Comparison of ENCODE assay signal across 18 cellular contexts in genomic region chr10:126977216-126977615, GRCh38.
DNase-seq lines count a peak whose midpoint lies in the region; ATAC-seq and TF ChIP-seq lines count a peak whose summit lies in the region.
"Had no signal": no experiment of that assay in that cellular context is flagged by ENCODE, and none has a peak within 500 bp of the region (broad histone marks: within the 10 kb centered on the region; RNA-seq: fewer than 3 reads in every experiment).

No MANE protein-coding gene starts in this region.

- peak overlapping the region; percentile 77 to 79 for H3K27ac ChIP-seq in breast epithelium
- H3K27ac ChIP-seq in mammary epithelial cell (ENCODE audit: insufficient read depth, low read depth, low read length): no peak overlapping the region
- no peak overlapping the region for H3K27ac ChIP-seq in psoas muscle
- H3K27ac ChIP-seq: 22Rv1, HL-60 had no signal

- H3K9me3 ChIP-seq in breast epithelium: no peaks in the 10 kb centered on the region
- H3K9me3 ChIP-seq in mammary epithelial cell (replicated peaks; ENCODE audit: insufficient read depth, low read length): no peaks in the 10 kb centered on the region
- H3K9me3 ChIP-seq in psoas muscle: no peaks in the 10 kb centered on the region
- H3K9me3 ChIP-seq: HAP-1 had no signal

- H3K4me3 ChIP-seq in breast epithelium: no peak overlapping the region
- no peak overlapping the region for H3K4me3 ChIP-seq in mammary epithelial cell (replicated peaks in 1 of 3; ENCODE audit: insufficient read depth in 1 of 3, low read depth in 2 of 3, low read length in 3 of 3)
- no peak overlapping the region for H3K4me3 ChIP-seq in psoas muscle
- H3K4me3 ChIP-seq: HAP-1, K562 had no signal

- CTCF ChIA-PET in mammary epithelial cell (lab: Charles Lee; ENCODE audit: low non-redundant PET) (no interaction called here), WTC11 (lab: Charles Lee) (no interaction called here)

- H3K4me1 Mint-ChIP-seq in WTC11: peaks cover 36% of the 10 kb centered on the region
- H3K4me1 Mint-ChIP-seq: B cell had no signal

- no peaks in the 10 kb centered on the region for H4K20me1 ChIP-seq in mammary epithelial cell (ENCODE audit: insufficient read depth, low read length)

- peaks cover 9% of the 10 kb centered on the region for H3K79me2 ChIP-seq in mammary epithelial cell (ENCODE audit: insufficient read depth, low read length)

- intact Hi-C loops in breast epithelium (cut with DNase I; ENCODE audit: low total_unique reads) (no loop called here), mammary epithelial cell (cut with micrococcal nuclease) (no loop called here), psoas muscle (cut with DNase I) (no loop called here)

- dilution Hi-C loops in mammary epithelial cell (cut with HindIII; ENCODE audit: low sequenced_read_pairs): loop anchor here (5.0 kb wide), 1 partner anchor 65 kb away; no protein-coding TSS in a partner anchor

- H3K4me3 Mint-ChIP-seq in WTC11: no peak overlapping the region
- H3K4me3 Mint-ChIP-seq: B cell; CD14-positive monocyte; CD8-positive, alpha-beta T cell had no signal

- H3K36me3 ChIP-seq in breast epithelium (no peaks in the 10 kb centered on the region), mammary epithelial cell (ENCODE audit: insufficient read depth, low read length) (peaks cover under 1% of the 10 kb centered on the region), psoas muscle (ENCODE audit: insufficient read depth in 1 of 2, low read depth in 1 of 2) (no peaks in the 10 kb centered on the region)

- peak in 1 of 2 donors; percentile 66 for DNase-seq in breast epithelium (ENCODE audit: low spot score in 2 of 2)
- DNase-seq in mammary epithelial cell: no peak
- no peak for DNase-seq in WTC11 (ENCODE audit: low spot score)
- DNase-seq in myocyte (ENCODE audit: low read depth): peak; percentile 38
- DNase-seq in effector CD8-positive, alpha-beta T cell (lab: John Stamatoyannopoulos, UW): no peak
- no peak for DNase-seq in NCI-H2029 treated with DMSO at 0.1 percent for 48 hours (lab: John Stamatoyannopoulos, UW)
- DNase-seq in psoas muscle: no peak
- no peak for DNase-seq in A172 (ENCODE audit: low spot score)
- DNase-seq: ACHN; CD8-positive, alpha-beta T cell; COR-L47; GF-D8 had no signal

- H3K4me1 ChIP-seq in breast epithelium: peaks cover 0 to 6% of the 10 kb centered on the region in 2 donors
- H3K4me1 ChIP-seq in mammary epithelial cell (ENCODE audit: insufficient read depth, low read length): peaks cover 23% of the 10 kb centered on the region
- H3K4me1 ChIP-seq in psoas muscle: no peaks in the 10 kb centered on the region
- H3K4me1 ChIP-seq: HAP-1 had no signal

- no peak overlapping the region for H2AFZ ChIP-seq in mammary epithelial cell (ENCODE audit: low read depth, low read length)

- H3K9ac ChIP-seq in mammary epithelial cell (ENCODE audit: insufficient read depth, low read length): no peak overlapping the region

- BruUV-seq in mammary epithelial cell (replicated peaks; lab: Mats Ljungman, UMichigan): no TSS peak

- ATAC-seq in WTC11 (no peak), psoas muscle (no peak)
- ATAC-seq: CD8-positive, alpha-beta T cell; K562 had no signal

- POLR2A ChIA-PET in WTC11 (lab: Charles Lee): no interaction called here

- in situ Hi-C loops in mammary epithelial cell (cut with MboI; ENCODE audit: low sequenced_read_pairs in 2 of 2): no loop called here

- H3K36me3 Mint-ChIP-seq in WTC11: peaks cover 46% of the 10 kb centered on the region
- H3K36me3 Mint-ChIP-seq: CD14-positive monocyte; CD8-positive, alpha-beta T cell had no signal

- TF ChIP-seq CTCF in breast epithelium (IDR thresholded peaks at IDR 0.05): no peak
- TF ChIP-seq CTCF in mammary epithelial cell (conservative IDR thresholded peaks at IDR 0.05 in 1 of 2, IDR thresholded peaks at IDR 0.05 in 1 of 2; ENCODE audit: extremely low read depth in 1 of 2, insufficient read depth in 1 of 2, low read depth in 1 of 2, low read length in 2 of 2): no peak
- TF ChIP-seq CTCF in WTC11 (IDR thresholded peaks at IDR 0.05): no peak
- TF ChIP-seq CTCF in psoas muscle (IDR thresholded peaks at IDR 0.05): no peak

- TF ChIP-seq POLR2A in breast epithelium (IDR thresholded peaks at IDR 0.05): no peak

- H3K27me3 Mint-ChIP-seq in WTC11 (ENCODE audit: low read depth): no peaks in the 10 kb centered on the region
- H3K27me3 Mint-ChIP-seq: B cell had no signal

- H3K9me3 Mint-ChIP-seq in WTC11: no peaks in the 10 kb centered on the region
- H3K9me3 Mint-ChIP-seq: CD8-positive, alpha-beta T cell had no signal

- WGBS in mammary epithelial cell (ENCODE audit: low coverage, missing lambda C conversion rate): 43% methylated on average over 4 of the region's 6 CpGs
- WGBS in psoas muscle, 3 donors: 66 to 78% (median 78%) methylated on average over 6 of the region's 6 CpGs

- no peak overlapping the region for H3K4me2 ChIP-seq in mammary epithelial cell (ENCODE audit: insufficient read depth, low read depth, low read length)

- H3K27me3 ChIP-seq in breast epithelium (no peaks in the 10 kb centered on the region), mammary epithelial cell (ENCODE audit: insufficient read depth, low read length) (no peaks in the 10 kb centered on the region), psoas muscle (ENCODE audit: insufficient read depth in 3 of 3, low read length in 2 of 3) (no peaks in the 10 kb centered on the region)

- H3K27ac Mint-ChIP-seq in WTC11: peak overlapping the region; percentile 46; the same call in 1 of the 2 replicates
- H3K27ac Mint-ChIP-seq: B cell; CD8-positive, alpha-beta T cell had no signal

TF ChIP-seq in WTC11, 78 proteins besides CTCF, POLR2A, EP300 and RAD21 (continues in another document):
- TF ChIP-seq JUN (CRISPR knock-in tag; IDR thresholded peaks at IDR 0.05) (no peak), CREM (CRISPR knock-in tag; IDR thresholded peaks at IDR 0.05) (no peak), MYBL2 (CRISPR knock-in tag; IDR thresholded peaks at IDR 0.05) (no peak), NFATC4 (CRISPR knock-in tag; IDR thresholded peaks at IDR 0.05) (no peak), STAT6 (CRISPR knock-in tag; conservative IDR thresholded peaks at IDR 0.05; ENCODE audit: low read depth) (no peak)
- TF ChIP-seq, protein P1, sequence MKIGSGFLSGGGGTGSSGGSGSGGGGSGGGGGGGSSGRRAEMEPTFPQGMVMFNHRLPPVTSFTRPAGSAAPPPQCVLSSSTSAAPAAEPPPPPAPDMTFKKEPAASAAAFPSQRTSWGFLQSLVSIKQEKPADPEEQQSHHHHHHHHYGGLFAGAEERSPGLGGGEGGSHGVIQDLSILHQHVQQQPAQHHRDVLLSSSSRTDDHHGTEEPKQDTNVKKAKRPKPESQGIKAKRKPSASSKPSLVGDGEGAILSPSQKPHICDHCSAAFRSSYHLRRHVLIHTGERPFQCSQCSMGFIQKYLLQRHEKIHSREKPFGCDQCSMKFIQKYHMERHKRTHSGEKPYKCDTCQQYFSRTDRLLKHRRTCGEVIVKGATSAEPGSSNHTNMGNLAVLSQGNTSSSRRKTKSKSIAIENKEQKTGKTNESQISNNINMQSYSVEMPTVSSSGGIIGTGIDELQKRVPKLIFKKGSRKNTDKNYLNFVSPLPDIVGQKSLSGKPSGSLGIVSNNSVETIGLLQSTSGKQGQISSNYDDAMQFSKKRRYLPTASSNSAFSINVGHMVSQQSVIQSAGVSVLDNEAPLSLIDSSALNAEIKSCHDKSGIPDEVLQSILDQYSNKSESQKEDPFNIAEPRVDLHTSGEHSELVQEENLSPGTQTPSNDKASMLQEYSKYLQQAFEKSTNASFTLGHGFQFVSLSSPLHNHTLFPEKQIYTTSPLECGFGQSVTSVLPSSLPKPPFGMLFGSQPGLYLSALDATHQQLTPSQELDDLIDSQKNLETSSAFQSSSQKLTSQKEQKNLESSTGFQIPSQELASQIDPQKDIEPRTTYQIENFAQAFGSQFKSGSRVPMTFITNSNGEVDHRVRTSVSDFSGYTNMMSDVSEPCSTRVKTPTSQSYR (CRISPR knock-in tag; IDR thresholded peaks at IDR 0.05): no peak

Comparison
In these comparisons a context has a peak if more than half of its experiments do, and no peak if none do; other contexts are left out.
1. H3K27ac ChIP-seq: peak in breast epithelium (2 of 2); none in mammary epithelial cell (single experiment) and psoas muscle (single experiment).